ENCODE assay signal across 23 cellular contexts in the genomic region with DNA sequence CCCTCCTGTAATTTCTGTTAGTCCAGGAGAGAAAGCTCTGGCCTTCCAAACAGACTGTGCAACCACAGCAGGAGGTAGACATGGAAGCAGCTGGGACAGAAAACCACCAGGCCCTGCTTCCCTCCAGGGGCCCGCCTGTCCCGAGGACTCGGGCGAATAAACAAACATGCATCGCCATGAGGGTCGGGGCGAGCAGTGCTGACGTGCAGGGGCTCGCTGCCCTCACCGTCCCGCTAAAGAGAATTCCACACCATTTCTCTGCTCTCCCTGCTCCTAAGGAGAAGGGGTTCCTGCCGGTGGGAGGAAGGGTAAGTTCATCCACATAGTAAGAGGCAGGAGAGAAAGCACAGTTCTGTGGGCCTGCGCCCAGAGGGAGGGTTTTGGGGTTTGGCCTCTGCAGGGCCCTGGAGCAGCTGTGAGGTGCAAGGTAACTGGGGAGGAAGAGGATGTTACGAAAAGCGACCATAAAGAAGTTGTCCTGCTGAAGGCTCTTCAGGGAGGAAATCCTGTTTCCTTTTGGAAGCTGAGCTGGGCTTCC. TPM values are rescaled to one million over a fixed set of nuclear protein-coding genes. Genes with fewer than 3 reads are reported as not detected.
DNase-seq lines count a peak whose midpoint lies in the region; ATAC-seq and TF ChIP-seq lines count a peak whose summit lies in the region.
"Had no signal": no experiment of that assay in that cellular context is flagged by ENCODE, and none has a peak within 500 bp of the region (broad histone marks: within the 10 kb centered on the region; RNA-seq: fewer than 3 reads in every experiment).

No MANE protein-coding gene starts in this region.

- dilution Hi-C loops in mammary epithelial cell (cut with HindIII; ENCODE audit: low sequenced_read_pairs): no loop called here

- H3K4me1 ChIP-seq in breast epithelium: no peaks in the 10 kb centered on the region
- peaks cover 9% of the 10 kb centered on the region for H3K4me1 ChIP-seq in mammary epithelial cell (ENCODE audit: insufficient read depth, low read length)
- H3K4me1 ChIP-seq in lung (ENCODE audit: control insufficient read depth in 2 of 2, insufficient read depth in 2 of 2, low read length in 2 of 2): peaks cover 0 to 16% of the 10 kb centered on the region in 2 donors
- peaks cover 21% of the 10 kb centered on the region for H3K4me1 ChIP-seq in suprapubic skin
- H3K4me1 ChIP-seq: adrenal gland, parathyroid adenoma had no signal

- H3K79me2 ChIP-seq in mammary epithelial cell (ENCODE audit: insufficient read depth, low read length): no peaks in the 10 kb centered on the region
- H3K79me2 ChIP-seq: parathyroid adenoma had no signal

- H3K4me3 ChIP-seq in breast epithelium (no peak overlapping the region), mammary epithelial cell (replicated peaks in 1 of 3; ENCODE audit: insufficient read depth in 1 of 3, low read depth in 2 of 3, low read length in 3 of 3) (no peak overlapping the region), lung (no peak overlapping the region), suprapubic skin (peak overlapping the region; percentile 7)
- H3K4me3 ChIP-seq: adrenal gland, tibial nerve had no signal

- 89% methylated on average over 10 of the region's 15 CpGs for WGBS in mammary epithelial cell (ENCODE audit: low coverage, missing lambda C conversion rate)
- WGBS in lung, 2 donors: 25 to 37% methylated on average over 15 of the region's 15 CpGs
- WGBS in suprapubic skin: 68% methylated on average over 13 of the region's 15 CpGs

- DNase-seq in breast epithelium (ENCODE audit: low spot score in 2 of 2) (no peak), mammary epithelial cell (no peak), dermis microvascular lymphatic vessel endothelial cell (ENCODE audit: low read depth in 2 of 2) (peak; percentile 21 to 43), lung (ENCODE audit: low spot score) (no peak), suprapubic skin (ENCODE audit: low spot score in 2 of 2) (no peak), AML-193 (lab: John Stamatoyannopoulos, UW) (no peak), midbrain (lab: John Stamatoyannopoulos, UW) (no peak)
- DNase-seq in activated CD8-positive, alpha-beta memory T cell treated with anti-CD3 and anti-CD28 coated beads, Interleukin-2, amount 50 U/mL, for 48 hours: no peak
- DNase-seq: 8988T; activated CD4-positive, CD25-positive, alpha-beta regulatory T cell treated with anti-CD3 and anti-CD28 coated beads, Interleukin-2, amount 50 U/mL, for 72 hours; activated CD8-positive, alpha-beta T cell treated with anti-CD3 and anti-CD28 coated beads for 36 hours; activated gamma-delta T cell; DMS79 treated with DMSO at 0.1 percent for 48 hours; HFFc6; KBM-7; NCI-H187; stimulated activated CD4-positive, alpha-beta T cell treated with anti-CD3 and anti-CD28 coated beads, Interleukin-2, amount 100 ng/mL, for 48 hours; stimulated activated naive CD4-positive, alpha-beta T cell treated with Interleukin-2 at 50 U/mL for 16 hours; T-cell had no signal

- H3K27me3 ChIP-seq in breast epithelium: peaks cover 0 to 12% of the 10 kb centered on the region in 2 donors
- no peaks in the 10 kb centered on the region for H3K27me3 ChIP-seq in mammary epithelial cell (ENCODE audit: insufficient read depth, low read length)
- H3K27me3 ChIP-seq in lung (ENCODE audit: control insufficient read depth, insufficient read depth): no peaks in the 10 kb centered on the region
- H3K27me3 ChIP-seq in suprapubic skin: peaks cover 18% of the 10 kb centered on the region
- H3K27me3 ChIP-seq: adrenal gland had no signal

- H4K20me1 ChIP-seq in mammary epithelial cell (ENCODE audit: insufficient read depth, low read length): no peaks in the 10 kb centered on the region

- BruUV-seq in mammary epithelial cell (replicated peaks; lab: Mats Ljungman, UMichigan): no TSS peak

- H3K9me3 ChIP-seq in breast epithelium: peaks cover 6 to 7% of the 10 kb centered on the region in 2 donors
- H3K9me3 ChIP-seq in mammary epithelial cell (replicated peaks; ENCODE audit: insufficient read depth, low read length): no peaks in the 10 kb centered on the region
- no peaks in the 10 kb centered on the region for H3K9me3 ChIP-seq in lung (ENCODE audit: control insufficient read depth in 2 of 2, insufficient read depth in 1 of 2, low read length in 1 of 2)
- H3K9me3 ChIP-seq in suprapubic skin: no peaks in the 10 kb centered on the region
- H3K9me3 ChIP-seq: adrenal gland had no signal

- no peaks in the 10 kb centered on the region for H3K36me3 ChIP-seq in breast epithelium
- no peaks in the 10 kb centered on the region for H3K36me3 ChIP-seq in mammary epithelial cell (ENCODE audit: insufficient read depth, low read length)
- H3K36me3 ChIP-seq in lung (ENCODE audit: control insufficient read depth in 2 of 2, insufficient read depth in 2 of 2, low read length in 2 of 2): no peaks in the 10 kb centered on the region
- H3K36me3 ChIP-seq in suprapubic skin: no peaks in the 10 kb centered on the region
- H3K36me3 ChIP-seq: adrenal gland, tibial nerve had no signal

- H3K27ac ChIP-seq in breast epithelium (peak overlapping the region; percentile 4 to 67), mammary epithelial cell (ENCODE audit: insufficient read depth, low read depth, low read length) (no peak overlapping the region), lung (ENCODE audit: low read depth in 1 of 2, low read length in 1 of 2) (peak overlapping the region in 1 of 2 donors; percentile 86), suprapubic skin (peak overlapping the region; percentile 81)
- H3K27ac ChIP-seq: parathyroid adenoma, tibial nerve had no signal

- peak; percentile 16 for ATAC-seq in lung (ENCODE audit: insufficient read depth, low FRiP score)
- ATAC-seq: activated CD8-positive, alpha-beta T cell treated with anti-CD3 and anti-CD28 coated beads for 36 hours; natural killer cell treated with Interleukin-12 subunit alpha and Interleukin-12 subunit beta and Interleukin-15 and Interleukin-18, amount 100 ng/mL, for 72 hours; T-cell had no signal

- in situ Hi-C loops in mammary epithelial cell (cut with MboI; ENCODE audit: low sequenced_read_pairs in 2 of 2): no loop called here

- TF ChIP-seq POLR2A in breast epithelium (IDR thresholded peaks at IDR 0.05) (no peak), suprapubic skin (IDR thresholded peaks at IDR 0.05) (no peak)

- CTCF ChIA-PET in mammary epithelial cell (lab: Charles Lee; ENCODE audit: low non-redundant PET): no interaction called here

- no peak overlapping the region for H3K9ac ChIP-seq in mammary epithelial cell (ENCODE audit: insufficient read depth, low read length)
- H3K9ac ChIP-seq: parathyroid adenoma had no signal

- no peak for TF ChIP-seq CTCF in breast epithelium (IDR thresholded peaks at IDR 0.05)
- TF ChIP-seq CTCF in mammary epithelial cell (conservative IDR thresholded peaks at IDR 0.05 in 1 of 2, IDR thresholded peaks at IDR 0.05 in 1 of 2; ENCODE audit: extremely low read depth in 1 of 2, insufficient read depth in 1 of 2, low read depth in 1 of 2, low read length in 2 of 2): no peak
- TF ChIP-seq CTCF in lung (IDR thresholded peaks at IDR 0.05; ENCODE audit: control extremely low read depth, extremely low read depth): no peak
- TF ChIP-seq CTCF in suprapubic skin (IDR thresholded peaks at IDR 0.05): no peak

- H2AFZ ChIP-seq in mammary epithelial cell (ENCODE audit: low read depth, low read length): no peak overlapping the region
- H2AFZ ChIP-seq: parathyroid adenoma had no signal

- intact Hi-C loops in breast epithelium (cut with DNase I; ENCODE audit: low total_unique reads): loop anchor here (5.0 kb wide), 1 partner anchor 72 kb away; no protein-coding TSS in a partner anchor
- intact Hi-C loops in mammary epithelial cell (cut with micrococcal nuclease): no loop called here

- no peak for TF ChIP-seq EP300 in suprapubic skin (IDR thresholded peaks at IDR 0.05)

- H3K4me2 ChIP-seq in mammary epithelial cell (ENCODE audit: insufficient read depth, low read depth, low read length): no peak overlapping the region

RNA-seq across cellular contexts. Expression of a gene that starts 54.9 kb away (rescaled TPM):
- total RNA-seq in breast epithelium (10 to 100 TPM; 32.5 to 58.3 (median 37.1) TPM), mammary epithelial cell (10 to 100 TPM; 13.3 to 17.8 TPM), dermis microvascular lymphatic vessel endothelial cell (23.4 and 103 TPM in 2 replicates), lung (10 to 100 TPM; 28.6 to 76.0 TPM), suprapubic skin (100 to 1,000 TPM in 1 of 4 donors, 10 to 100 TPM in 3; 31.5 to 124 (median 34.8) TPM)
- polyA plus RNA-seq in mammary epithelial cell (15.5 TPM), lung (10 to 100 TPM; 26.5 to 31.7 TPM)
- polyA minus RNA-seq in mammary epithelial cell: 19.4 TPM

Comparison
In these comparisons a context has a peak if more than half of its experiments do, and no peak if none do; other contexts are left out.
1. DNase-seq: peak in dermis microvascular lymphatic vessel endothelial cell (2 of 2); none in breast epithelium (0 of 2), mammary epithelial cell (single experiment), lung (single experiment), suprapubic skin (0 of 2), activated CD8-positive, alpha-beta memory T cell treated with anti-CD3 and anti-CD28 coated beads, Interleukin-2, amount 50 U/mL, for 48 hours (single experiment), AML-193 (0 of 2) and midbrain (single experiment).